Comparison of ENCODE assay signal across 11 cellular contexts in the genomic region with DNA sequence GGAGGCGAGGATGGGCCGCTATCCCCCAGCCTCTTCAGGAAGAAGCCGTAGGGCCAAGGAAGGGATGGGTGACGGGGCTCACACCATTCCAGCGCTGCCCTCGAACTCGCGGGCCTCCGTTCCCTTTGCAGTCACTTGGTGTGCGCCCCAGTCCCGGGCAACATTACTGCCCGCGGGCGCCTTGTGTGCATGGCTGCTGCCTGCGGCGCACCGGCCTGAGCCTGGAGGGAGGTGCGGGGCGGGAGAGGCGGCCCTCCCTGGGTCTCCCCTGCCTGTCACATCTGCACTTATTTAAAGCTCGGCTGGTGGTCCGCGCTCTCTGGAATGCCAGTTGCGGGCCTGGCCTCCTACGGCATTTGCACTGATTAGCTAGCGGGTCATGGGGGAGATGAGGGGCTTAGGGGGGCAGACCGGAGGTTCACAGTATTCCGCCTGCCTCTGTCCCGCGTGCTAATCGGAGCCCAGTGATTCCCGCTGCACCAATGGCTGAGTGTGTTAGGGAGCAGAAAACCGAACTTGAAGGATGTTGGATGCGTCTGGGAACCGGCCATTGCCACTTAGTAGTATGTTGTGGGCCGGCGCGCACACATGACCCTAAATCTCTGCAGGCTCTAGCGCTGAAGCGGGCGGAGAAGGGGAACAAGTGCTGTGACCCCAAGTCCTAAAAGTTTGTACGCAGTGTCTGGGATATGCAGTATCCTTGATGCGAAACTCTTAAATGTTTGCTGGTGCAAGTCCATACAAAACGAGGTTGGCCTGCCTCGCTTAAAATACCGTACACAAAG.
A peak's percentile ranks its signal among the peaks of the same experiment; 100 is the strongest.
DNase-seq lines count a peak whose midpoint lies in the region; ATAC-seq, FAIRE-seq and TF ChIP-seq lines count a peak whose summit lies in the region.
"Had no signal": no experiment of that assay in that cellular context is flagged by ENCODE, and none has a peak within 500 bp of the region (broad histone marks: within the 10 kb centered on the region; RNA-seq: fewer than 3 reads in every experiment).

No MANE protein-coding gene starts in this region.

- TF ChIP-seq POLR2A in NB4 (IDR thresholded peaks at IDR 0.05; ENCODE audit: extremely low read depth, insufficient read length), result no peak
- no peak for TF ChIP-seq POLR2A in endothelial cell of umbilical vein (IDR thresholded peaks at IDR 0.05; ENCODE audit: low read depth, low read length)

- dilution Hi-C loops in endothelial cell of umbilical vein (cut with MboI; ENCODE audit: extremely low pct_ligation_motif_present, low sequenced_read_pairs), result no loop called here

- H3K36me3 ChIP-seq in ACC112 (ENCODE audit: insufficient read depth, low read length) (no peaks in the 10 kb centered on the region), endothelial cell of umbilical vein (ENCODE audit: control insufficient read depth in 2 of 2, extremely low read depth in 1 of 2, insufficient read depth in 2 of 2, low read length in 2 of 2) (no peaks in the 10 kb centered on the region)
- H3K36me3 ChIP-seq: sigmoid colon had no signal

- H3K27ac Mint-ChIP-seq in neural crest cell (ENCODE audit: unreplicated experiment) (no peak overlapping the region), T-cell (no peak overlapping the region)
- no peak overlapping the region for H3K27ac Mint-ChIP-seq in stimulated activated naive CD8-positive, alpha-beta T cell treated with anti-CD3 and anti-CD28 coated beads, Interleukin-15, amount 100 ng/mL, for 72 hours
- H3K27ac Mint-ChIP-seq: activated naive CD8-positive, alpha-beta T cell treated with anti-CD3 and anti-CD28 coated beads for 36 hours had no signal

- H3K27me3 ChIP-seq in ACC112 (ENCODE audit: insufficient read depth, low read length), result no peaks in the 10 kb centered on the region
- peaks cover 5 to 13% of the 10 kb centered on the region in 2 experiments for H3K27me3 ChIP-seq in endothelial cell of umbilical vein (ENCODE audit: control insufficient read depth in 2 of 2, insufficient read depth in 2 of 2, low read length in 2 of 2)

- H3K9me1 ChIP-seq in endothelial cell of umbilical vein (replicated peaks; ENCODE audit: control insufficient read depth, extremely low read depth, insufficient read depth, low read length), result no peaks in the 10 kb centered on the region

- no TSS peak for BruUV-seq in endothelial cell of umbilical vein (replicated peaks; lab: Mats Ljungman, UMichigan)

- H3K9me3 Mint-ChIP-seq in neural crest cell (no peaks in the 10 kb centered on the region), T-cell (peaks cover 0 to 4% (median 0%) of the 10 kb centered on the region in 3 donors)
- no peaks in the 10 kb centered on the region for H3K9me3 Mint-ChIP-seq in stimulated activated naive CD8-positive, alpha-beta T cell treated with anti-CD3 and anti-CD28 coated beads, Interleukin-15, amount 100 ng/mL, for 72 hours
- H3K9me3 Mint-ChIP-seq: activated naive CD8-positive, alpha-beta T cell treated with anti-CD3 and anti-CD28 coated beads for 36 hours had no signal

- H4K20me1 ChIP-seq in endothelial cell of umbilical vein (replicated peaks; ENCODE audit: control insufficient read depth, extremely low read depth, insufficient read depth, low read length), result no peaks in the 10 kb centered on the region

- ATAC-seq in T-cell (replicated peaks in 1 of 4), result no peak
- ATAC-seq in stimulated activated naive CD8-positive, alpha-beta T cell treated with anti-CD3 and anti-CD28 coated beads, Interleukin-15, amount 100 ng/mL, for 72 hours, result no peak
- ATAC-seq in GM18520 (IDR thresholded peaks at IDR 0.05; ENCODE audit: unreplicated experiment), result no peak

- peak overlapping the region; percentile 72 for H3K9ac ChIP-seq in endothelial cell of umbilical vein (replicated peaks; ENCODE audit: extremely low read depth, insufficient read depth, low read length)

- no peak for FAIRE-seq in endothelial cell of umbilical vein (lab: Jason Lieb, UNC)

- H3K4me2 ChIP-seq in endothelial cell of umbilical vein (ENCODE audit: insufficient read depth, low read length), result peak overlapping the region; percentile 79

- TF ChIP-seq CTCF in NB4 (IDR thresholded peaks at IDR 0.05; ENCODE audit: low read depth, low read length) (no peak), endothelial cell of umbilical vein (IDR thresholded peaks at IDR 0.05; ENCODE audit: extremely low read depth in 1 of 2, insufficient read depth in 1 of 2, low read depth in 1 of 2, low read length in 2 of 2) (no peak), neural crest cell (conservative IDR thresholded peaks at IDR 0.05) (no peak)

- peak overlapping the region; percentile 98 for H3K27ac ChIP-seq in ACC112 (ENCODE audit: low read depth, low read length)
- no peak overlapping the region for H3K27ac ChIP-seq in endothelial cell of umbilical vein (ENCODE audit: insufficient read depth, low read depth, low read length)
- H3K27ac ChIP-seq: sigmoid colon had no signal

- H3K4me3 ChIP-seq in ACC112 (ENCODE audit: low read depth, low read length) (peak overlapping the region; percentile 83), NB4 (ENCODE audit: low read depth, low read length) (no peak overlapping the region), endothelial cell of umbilical vein (replicated peaks in 1 of 3; ENCODE audit: insufficient read depth in 1 of 3, low read depth in 1 of 3, low read length in 3 of 3) (peak overlapping the region; percentile 61 to 77 (median 64))

- H3K27me3 Mint-ChIP-seq in neural crest cell (ENCODE audit: low read depth) (peaks cover 92% of the 10 kb centered on the region), T-cell (peaks cover 52 to 59% of the 10 kb centered on the region in 2 donors)
- peaks cover 81% of the 10 kb centered on the region for H3K27me3 Mint-ChIP-seq in stimulated activated naive CD8-positive, alpha-beta T cell treated with anti-CD3 and anti-CD28 coated beads, Interleukin-15, amount 100 ng/mL, for 72 hours

- H3K4me1 Mint-ChIP-seq in neural crest cell (peaks cover 13% of the 10 kb centered on the region), T-cell (peaks cover 0 to 9% (median 4%) of the 10 kb centered on the region in 3 donors)
- peaks cover 6% of the 10 kb centered on the region for H3K4me1 Mint-ChIP-seq in stimulated activated naive CD8-positive, alpha-beta T cell treated with anti-CD3 and anti-CD28 coated beads, Interleukin-15, amount 100 ng/mL, for 72 hours

- CTCF ChIA-PET in endothelial cell of umbilical vein (lab: Charles Lee), result interaction anchor here (0.6 to 3.3 kb wide), 11 partner anchors 11 to 325 kb away, joined by 3 to 24 read pairs (median 3); a partner anchor contains a TSS
- CTCF ChIA-PET in T-cell (lab: Charles Lee), result no interaction called here

- H2AFZ ChIP-seq in ACC112 (ENCODE audit: low read length, unreplicated experiment), result no peak overlapping the region
- peak overlapping the region; percentile 87 for H2AFZ ChIP-seq in endothelial cell of umbilical vein (ENCODE audit: low read depth, low read length)

- intact Hi-C loops in endothelial cell of umbilical vein (cut with micrococcal nuclease), result loop anchor here (5.0 kb wide), 1 partner anchor 122 kb away; no protein-coding TSS in a partner anchor

- H3K79me2 ChIP-seq in ACC112 (ENCODE audit: control insufficient read depth, insufficient read depth, low read length, unreplicated experiment) (peaks cover 25% of the 10 kb centered on the region), endothelial cell of umbilical vein (ENCODE audit: control insufficient read depth, insufficient read depth, low read length) (no peaks in the 10 kb centered on the region)

- H3K36me3 Mint-ChIP-seq in neural crest cell (ENCODE audit: low read depth), result no peaks in the 10 kb centered on the region
- H3K36me3 Mint-ChIP-seq in T-cell, result no peaks in the 10 kb centered on the region
- H3K36me3 Mint-ChIP-seq: activated naive CD8-positive, alpha-beta T cell treated with anti-CD3 and anti-CD28 coated beads for 36 hours had no signal

- peaks cover 48% of the 10 kb centered on the region for H3K4me1 ChIP-seq in ACC112 (ENCODE audit: control insufficient read depth, insufficient read depth, low read length, unreplicated experiment)
- peaks cover 9% of the 10 kb centered on the region for H3K4me1 ChIP-seq in endothelial cell of umbilical vein (ENCODE audit: control insufficient read depth, extremely low read depth, insufficient read depth, low read length)

- POLR2A ChIA-PET in endothelial cell of umbilical vein (lab: Charles Lee) (no interaction called here), T-cell (lab: Charles Lee) (no interaction called here)

- H3K9me3 ChIP-seq in endothelial cell of umbilical vein (replicated peaks; ENCODE audit: control insufficient read depth, insufficient read depth, low read length), result no peaks in the 10 kb centered on the region
- H3K9me3 ChIP-seq: sigmoid colon had no signal

- H3K4me3 Mint-ChIP-seq in neural crest cell (peak overlapping the region; percentile 42), T-cell (peak overlapping the region in 1 of 3 donors; percentile 7)
- H3K4me3 Mint-ChIP-seq in stimulated activated naive CD8-positive, alpha-beta T cell treated with anti-CD3 and anti-CD28 coated beads, Interleukin-15, amount 100 ng/mL, for 72 hours, result no peak overlapping the region

- DNase-seq in NB4 (ENCODE audit: low read depth) (peak; percentile 9), endothelial cell of umbilical vein (ENCODE audit: low read depth, low spot score) (no peak), neural crest cell (ENCODE audit: low read depth, low spot score) (peak; percentile 8), NOMO-1 (lab: John Stamatoyannopoulos, UW; ENCODE audit: unreplicated experiment in 2 of 2) (no peak), T-cell (no peak)
- DNase-seq in stimulated activated naive CD8-positive, alpha-beta T cell treated with anti-CD3 and anti-CD28 coated beads, Interleukin-15, amount 100 ng/mL, for 72 hours, result no peak
- DNase-seq: KG1, sigmoid colon had no signal

TF ChIP-seq in endothelial cell of umbilical vein, 7 proteins besides CTCF, POLR2A, EP300 and RAD21:
- TF ChIP-seq MYC (IDR thresholded peaks at IDR 0.05; ENCODE audit: low read depth, low read length) (no peak), EZH2 (IDR thresholded peaks at IDR 0.05; ENCODE audit: borderline replicate concordance, low read depth, low read length, severe bottlenecking) (peak; percentile 49)

Comparison
In these comparisons a context has a peak if more than half of its experiments do, and no peak if none do; other contexts are left out.
1. DNase-seq: peak in NB4 (single experiment) and neural crest cell (single experiment); none in endothelial cell of umbilical vein (single experiment), NOMO-1 (0 of 2), T-cell (0 of 34) and stimulated activated naive CD8-positive, alpha-beta T cell treated with anti-CD3 and anti-CD28 coated beads, Interleukin-15, amount 100 ng/mL, for 72 hours (0 of 2).